1 cellular context compared by ENCODE assay signal in genomic region chr5:34928267-34928666, GRCh38.
TF ChIP-seq lines count a peak whose summit lies in the region.

No MANE protein-coding gene starts in this region.

TF ChIP-seq in HepG2, 621 proteins besides CTCF, POLR2A, EP300 and RAD21:
- TF ChIP-seq GZF1 (CRISPR knock-in tag; IDR thresholded peaks at IDR 0.05) (no peak), ZNF720 (CRISPR knock-in tag; IDR thresholded peaks at IDR 0.05) (no peak), POLR2G (IDR thresholded peaks at IDR 0.05; ENCODE audit: low read depth, low read length) (0 out of 2 replicates have a peak, but pooled peaks have one; percentile 5), EED (CRISPR knock-in tag; IDR thresholded peaks at IDR 0.05) (no peak), MTF1 (CRISPR knock-in tag; IDR thresholded peaks at IDR 0.05) (no peak), HNF4G (IDR thresholded peaks at IDR 0.05; ENCODE audit: borderline replicate concordance, low read depth, low read length) (no peak), HNF4G (CRISPR knock-in tag; IDR thresholded peaks at IDR 0.05; ENCODE audit: borderline replicate concordance, low read depth) (no peak), PCBP2 (optimal IDR thresholded peaks at IDR 0.05; ENCODE audit: low read depth, low read length, poor library complexity, severe bottlenecking) (no peak), HNF4A (CRISPR knock-in tag; IDR thresholded peaks at IDR 0.05) (no peak)
